Comparison of ENCODE assay signal across 19 cellular contexts in genomic region chr3:52343946-52344600, GRCh38. TPM values are rescaled to one million over a fixed set of nuclear protein-coding genes. Genes with fewer than 3 reads are reported as not detected.
DNase-seq lines count a peak whose midpoint lies in the region; ATAC-seq, FAIRE-seq and TF ChIP-seq lines count a peak whose summit lies in the region.
"Had no signal": no experiment of that assay in that cellular context is flagged by ENCODE, and none has a peak within 500 bp of the region (broad histone marks: within the 10 kb centered on the region; RNA-seq: fewer than 3 reads in every experiment).

No MANE protein-coding gene starts in this region.

- H3K36me3 ChIP-seq in bronchial epithelial cell (ENCODE audit: control insufficient read depth, insufficient read depth, low read length) (no peaks in the 10 kb centered on the region), mesenchymal stem cell (ENCODE audit: control insufficient read depth in 1 of 2, insufficient read depth in 2 of 2, low read depth in 1 of 2, low read length in 2 of 2) (peaks cover 15 to 39% of the 10 kb centered on the region in 2 experiments), ascending aorta (no peaks in the 10 kb centered on the region)

- no peak overlapping the region for H2BK5ac ChIP-seq in mesenchymal stem cell (ENCODE audit: low read depth, low read length, poor library complexity, severe bottlenecking)

- H3K14ac ChIP-seq in mesenchymal stem cell (ENCODE audit: low read length in 2 of 2) = no peak overlapping the region

- intact Hi-C loops in Right ventricle myocardium superior (cut with DNase I) = loop anchor here (5.0 to 10.0 kb wide), 3 partner anchors 52 to 339 kb away; partner anchors contain the start of gene TLR9
- intact Hi-C loops in left cardiac atrium (cut with DNase I) = loop anchor here (5.0 kb wide), 2 partner anchors 52 to 122 kb away; no protein-coding TSS in a partner anchor
- intact Hi-C loops in posterior vena cava (cut with DNase I) = loop anchor here in 1 of 2 donors (5.0 kb wide), 1 partner anchor 117 kb away; the partner anchor contains the start of gene TLR9
- intact Hi-C loops in ascending aorta (cut with DNase I) = no loop called here

- no peaks in the 10 kb centered on the region for H3K79me1 ChIP-seq in mesenchymal stem cell (replicated peaks; ENCODE audit: low read length, poor library complexity, severe bottlenecking)

- H3K4me3 ChIP-seq in bronchial epithelial cell (ENCODE audit: low read depth, low read length) (no peak overlapping the region), mesenchymal stem cell (ENCODE audit: insufficient read depth in 1 of 2, low read depth in 1 of 2, low read length in 2 of 2) (no peak overlapping the region), ascending aorta (no peak overlapping the region)
- H3K4me3 ChIP-seq: A549 had no signal

- H3K4ac ChIP-seq in mesenchymal stem cell (ENCODE audit: low read depth in 1 of 2, low read length in 2 of 2) = no peak overlapping the region

- 93% methylated on average over 11 of the region's 11 CpGs for WGBS in mesenchymal stem cell

- no peak overlapping the region for H3K4me2 ChIP-seq in mesenchymal stem cell (ENCODE audit: low read length, poor library complexity, severe bottlenecking)
- H3K4me2 ChIP-seq: A549 had no signal

- no peak overlapping the region for H3K9ac ChIP-seq in mesenchymal stem cell (ENCODE audit: low read length)

- no peak overlapping the region for H2BK15ac ChIP-seq in mesenchymal stem cell (ENCODE audit: low read depth, poor library complexity, severe bottlenecking)

- H3K27me3 ChIP-seq in bronchial epithelial cell (ENCODE audit: control insufficient read depth, insufficient read depth, low read length) = no peaks in the 10 kb centered on the region
- peaks cover 0 to 9% of the 10 kb centered on the region in 2 experiments for H3K27me3 ChIP-seq in mesenchymal stem cell (ENCODE audit: control insufficient read depth in 1 of 2, insufficient read depth in 1 of 2, low read length in 2 of 2)
- H3K27me3 ChIP-seq in ascending aorta = no peaks in the 10 kb centered on the region

- FAIRE-seq in bronchial epithelial cell (lab: Jason Lieb, UNC) = peak; percentile 36
- FAIRE-seq: A549 had no signal

- H2BK120ac ChIP-seq in mesenchymal stem cell (ENCODE audit: low read depth, low read length) = no peak overlapping the region

- no peak overlapping the region for H2AK5ac ChIP-seq in mesenchymal stem cell (ENCODE audit: low read length, severe bottlenecking)

- H3K4me1 ChIP-seq in mesenchymal stem cell (ENCODE audit: control insufficient read depth, insufficient read depth, low read depth, low read length) = no peaks in the 10 kb centered on the region
- H3K4me1 ChIP-seq in ascending aorta = peaks cover 8 to 22% of the 10 kb centered on the region in 2 donors
- H3K4me1 ChIP-seq: A549 had no signal

- no peak overlapping the region for H3K18ac ChIP-seq in mesenchymal stem cell (ENCODE audit: low read depth in 1 of 2, low read length in 2 of 2)

- peak overlapping the region; percentile 56 for H4K8ac ChIP-seq in mesenchymal stem cell (ENCODE audit: low read length)

- H3K27ac ChIP-seq in mesenchymal stem cell (ENCODE audit: low read length, poor library complexity, severe bottlenecking) (no peak overlapping the region), ascending aorta (no peak overlapping the region)
- H3K27ac ChIP-seq: 22Rv1, A549 had no signal

- peak; percentile 12 for DNase-seq in Right ventricle myocardium superior
- no peak for DNase-seq in left cardiac atrium
- DNase-seq in bronchial epithelial cell (ENCODE audit: low read depth) = no peak
- no peak for DNase-seq in mesenchymal stem cell
- peak; percentile 58 for DNase-seq in posterior vena cava (ENCODE audit: low spot score)
- no peak for DNase-seq in ascending aorta (ENCODE audit: low spot score in 2 of 2)
- no peak for DNase-seq in HT-29 (ENCODE audit: low spot score)
- DNase-seq in middle frontal gyrus (ENCODE audit: extremely low spot score, low spot score) = no peak
- DNase-seq: AML-193; Calu3; CD8-positive, alpha-beta T cell; DMS79 treated with DMSO at 0.1 percent for 48 hours; GF-D8; GOT3; H7; HFFc6 had no signal

- H2BK12ac ChIP-seq in mesenchymal stem cell (ENCODE audit: low read length in 2 of 2) = no peak overlapping the region

- H3K9me3 ChIP-seq in mesenchymal stem cell (ENCODE audit: control insufficient read depth, low read length) = no peaks in the 10 kb centered on the region
- no peaks in the 10 kb centered on the region for H3K9me3 ChIP-seq in ascending aorta
- H3K9me3 ChIP-seq: A549 had no signal

- no peak overlapping the region for H4K91ac ChIP-seq in mesenchymal stem cell (ENCODE audit: low read length)

- H3K23ac ChIP-seq in mesenchymal stem cell (ENCODE audit: low read length in 2 of 2) = no peak overlapping the region

- no peak for TF ChIP-seq CTCF in bronchial epithelial cell (IDR thresholded peaks at IDR 0.05; ENCODE audit: insufficient read depth, low read length, severe bottlenecking)
- TF ChIP-seq CTCF in ascending aorta (IDR thresholded peaks at IDR 0.05) = no peak

- ATAC-seq in Right ventricle myocardium superior (ENCODE audit: poor library complexity) (no peak), left cardiac atrium (no peak)
- ATAC-seq: A549; CD8-positive, alpha-beta T cell; HCT116 had no signal

- H2AFZ ChIP-seq in mesenchymal stem cell (ENCODE audit: low read depth, low read length) = no peak overlapping the region

RNA-seq across cellular contexts. Expression of gene DNAH1, which starts 28.0 kb away (rescaled TPM):
- total RNA-seq in Right ventricle myocardium superior = 1.9 TPM
- 1 to 10 TPM; 3.3 to 4.4 TPM for total RNA-seq in left cardiac atrium
- 0.79 and 1.2 TPM in 2 replicates for total RNA-seq in bronchial epithelial cell
- 1.0 TPM for polyA plus RNA-seq in mesenchymal stem cell (2013, experiment 1 of 2)
- 1.0 TPM for polyA plus RNA-seq in mesenchymal stem cell (2013, experiment 2 of 2)
- 1 to 10 TPM; 7.2 to 9.4 TPM for total RNA-seq in posterior vena cava
- total RNA-seq in ascending aorta = 7.6 TPM
- total RNA-seq in HT-29 (2014; rRNA removed; shearing (Covaris generic)) = 1.4 and 4.0 TPM in 2 replicates

RNA-seq across cellular contexts. Expression of gene GLYCTK, which starts 56.4 kb away (rescaled TPM):
- total RNA-seq in Right ventricle myocardium superior = 5.3 TPM
- total RNA-seq in left cardiac atrium = 10 to 100 TPM; 10.4 to 13.5 TPM
- total RNA-seq in bronchial epithelial cell = 9.2 and 10.8 TPM in 2 replicates
- polyA plus RNA-seq in mesenchymal stem cell (2013, experiment 1 of 2) = 2.2 TPM
- polyA plus RNA-seq in mesenchymal stem cell (2013, experiment 2 of 2) = 2.4 TPM
- 1 to 10 TPM; 6.8 to 8.7 TPM for total RNA-seq in posterior vena cava
- total RNA-seq in ascending aorta = 15.5 TPM
- 23.0 and 29.0 TPM in 2 replicates for total RNA-seq in HT-29 (2014; rRNA removed; shearing (Covaris generic))

Comparison
In these comparisons a context has a peak if more than half of its experiments do, and no peak if none do; other contexts are left out.
1. DNase-seq: peak in Right ventricle myocardium superior (single experiment) and posterior vena cava (single experiment); none in left cardiac atrium (single experiment), bronchial epithelial cell (single experiment), mesenchymal stem cell (single experiment), ascending aorta (0 of 2), HT-29 (single experiment) and middle frontal gyrus (single experiment).